Comparison of ENCODE assay signal across 23 cellular contexts in the genomic region with DNA sequence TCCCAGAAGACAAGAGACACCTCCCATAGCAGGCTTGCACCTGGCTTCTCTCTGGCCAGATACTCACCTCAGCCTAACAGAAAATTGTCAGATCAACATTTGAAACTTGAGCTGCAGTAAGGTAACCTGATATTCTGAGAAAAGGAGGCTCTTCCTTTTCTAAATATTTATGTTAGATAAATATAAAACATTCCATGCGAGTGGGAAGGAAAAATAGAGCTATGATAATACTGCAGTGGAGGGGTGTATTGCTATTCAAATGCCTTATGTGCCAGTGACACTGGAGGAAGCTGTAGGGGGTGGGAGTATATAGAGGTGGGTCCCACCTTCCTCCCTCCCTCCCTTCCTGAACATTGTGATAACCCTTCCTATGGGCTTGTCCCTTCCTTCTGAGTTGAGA.
DNase-seq lines count a peak whose midpoint lies in the region; ATAC-seq and TF ChIP-seq lines count a peak whose summit lies in the region.
"Had no signal": no experiment of that assay in that cellular context is flagged by ENCODE, and none has a peak within 500 bp of the region (broad histone marks: within the 10 kb centered on the region; RNA-seq: fewer than 3 reads in every experiment).

No MANE protein-coding gene starts in this region.

- no peaks in the 10 kb centered on the region for H3K36me3 ChIP-seq in GM23338 (ENCODE audit: insufficient read depth)
- H3K36me3 ChIP-seq: adrenal gland, colonic mucosa had no signal

- DNase-seq in DMS153 (lab: John Stamatoyannopoulos, UW): peak; percentile 27
- DNase-seq in GM23338 (ENCODE audit: low spot score): peak; percentile 24
- peak; percentile 63 for DNase-seq in NCI-H2171 treated with DMSO at 0.1 percent for 48 hours (lab: John Stamatoyannopoulos, UW)
- DNase-seq in WTC11 (ENCODE audit: low spot score): no peak
- DNase-seq in GM19238 (ENCODE audit: insufficient read length, low spot score): no peak
- DNase-seq: activated naive CD4-positive, alpha-beta T cell; activated T-cell treated with anti-CD3 and anti-CD28 coated beads, Interleukin-2, amount 50 U/mL, for 48 hours; adrenal gland; colonic mucosa; effector memory CD4-positive, alpha-beta T cell; foreskin keratinocyte; KBM-7; left colon; NK-92 treated with Interleukin-12 subunit alpha and Interleukin-12 subunit beta, amount 100 ng/mL, for 24 hours; psoas muscle; stimulated activated CD8-positive, alpha-beta memory T cell treated with anti-CD3 and anti-CD28 coated beads, Interleukin-4, amount 100 ng/mL, for 48 hours; trophoblast cell had no signal

- no peak overlapping the region for H3K4me3 ChIP-seq in GM23338
- H3K4me3 ChIP-seq: adrenal gland, colonic mucosa, psoas muscle had no signal

- H3K27ac Mint-ChIP-seq in GM23338: no peak overlapping the region
- H3K27ac Mint-ChIP-seq in WTC11: no peak overlapping the region
- H3K27ac Mint-ChIP-seq: CD14-positive monocyte; memory B cell; T-helper 1 cell treated with Interleukin-12 subunit alpha and Interleukin-12 subunit beta and Interleukin-4 antibody, amounts not matched to agents 30 μg/mL and 1 μg/mL, for 36 hours had no signal

- POLR2A ChIA-PET in WTC11 (lab: Charles Lee): no interaction called here

- H3K27me3 Mint-ChIP-seq in GM23338 (ENCODE audit: insufficient read depth, low read depth, poor library complexity) (peaks cover 5% of the 10 kb centered on the region), WTC11 (ENCODE audit: low read depth) (no peaks in the 10 kb centered on the region)
- H3K27me3 Mint-ChIP-seq: memory B cell had no signal

- H3K4me1 ChIP-seq in GM23338 (ENCODE audit: insufficient read depth): no peaks in the 10 kb centered on the region; the same call in 1 of the 2 replicates
- H3K4me1 ChIP-seq: adrenal gland, colonic mucosa, foreskin keratinocyte, psoas muscle had no signal

- no peak overlapping the region for H3K27ac ChIP-seq in GM23338 (ENCODE audit: low read depth)
- H3K27ac ChIP-seq: adrenal gland, colonic mucosa, foreskin keratinocyte, psoas muscle had no signal

- no peak overlapping the region for H3K4me2 ChIP-seq in GM23338

- TF ChIP-seq CTCF in GM23338 (conservative IDR thresholded peaks at IDR 0.05; ENCODE audit: low read depth in 2 of 2) (no peak), WTC11 (IDR thresholded peaks at IDR 0.05) (no peak)

- no peaks in the 10 kb centered on the region for H3K27me3 ChIP-seq in GM23338 (ENCODE audit: insufficient read depth)
- H3K27me3 ChIP-seq: adrenal gland, colonic mucosa, foreskin keratinocyte had no signal

- H4K20me1 ChIP-seq in GM23338 (replicated peaks; ENCODE audit: insufficient read depth): no peaks in the 10 kb centered on the region

- no peak overlapping the region for H2AFZ ChIP-seq in GM23338

- peak; percentile 59; the same call in 2 of the 3 replicates for ATAC-seq in GM23338
- ATAC-seq in WTC11: peak; percentile 39
- no peak for ATAC-seq in GM21737 (IDR thresholded peaks at IDR 0.05; ENCODE audit: unreplicated experiment)
- no peak for ATAC-seq in GM19397 (IDR thresholded peaks at IDR 0.05; ENCODE audit: unreplicated experiment)
- ATAC-seq: esophagus mucosa, foreskin keratinocyte, left colon, psoas muscle had no signal

- H3K9me2 ChIP-seq in GM23338 (ENCODE audit: insufficient read depth): no peaks in the 10 kb centered on the region

- H3K79me2 ChIP-seq in GM23338 (replicated peaks; ENCODE audit: insufficient read depth): no peaks in the 10 kb centered on the region

- no peaks in the 10 kb centered on the region for H3K36me3 Mint-ChIP-seq in GM23338 (ENCODE audit: low read depth)
- H3K36me3 Mint-ChIP-seq in WTC11: no peaks in the 10 kb centered on the region
- H3K36me3 Mint-ChIP-seq: CD14-positive monocyte, memory B cell had no signal

- CTCF ChIA-PET in WTC11 (lab: Charles Lee): no interaction called here

- H3K9me3 Mint-ChIP-seq in GM23338 (0 out of 3 replicates have a peak, but pooled peaks cover 2% of the 10 kb centered on the region), WTC11 (peaks cover 9% of the 10 kb centered on the region; the same call in 1 of the 2 replicates)
- H3K9me3 Mint-ChIP-seq: memory B cell; T-helper 1 cell treated with Interleukin-12 subunit alpha and Interleukin-12 subunit beta and Interleukin-4 antibody, amounts not matched to agents 30 μg/mL and 1 μg/mL, for 36 hours had no signal

- H3K4me3 Mint-ChIP-seq in GM23338 (no peak overlapping the region), WTC11 (no peak overlapping the region)
- H3K4me3 Mint-ChIP-seq: CD14-positive monocyte; memory B cell; T-helper 1 cell treated with Interleukin-12 subunit alpha and Interleukin-12 subunit beta and Interleukin-4 antibody, amounts not matched to agents 30 μg/mL and 1 μg/mL, for 36 hours had no signal

- H3K4me1 Mint-ChIP-seq in GM23338 (peaks cover 11% of the 10 kb centered on the region), WTC11 (peaks cover 22% of the 10 kb centered on the region)
- H3K4me1 Mint-ChIP-seq: CD14-positive monocyte, memory B cell had no signal

- H3F3A ChIP-seq in GM23338 (replicated peaks; ENCODE audit: low read depth): no peaks in the 10 kb centered on the region

TF ChIP-seq in GM23338, 12 proteins besides CTCF, POLR2A, EP300 and RAD21:
- TF ChIP-seq EZH2phosphoT487 (IDR thresholded peaks at IDR 0.05; ENCODE audit: unreplicated experiment): no peak

TF ChIP-seq in WTC11, 78 proteins besides CTCF, POLR2A, EP300 and RAD21 (continues in another document):
- TF ChIP-seq, protein P1, sequence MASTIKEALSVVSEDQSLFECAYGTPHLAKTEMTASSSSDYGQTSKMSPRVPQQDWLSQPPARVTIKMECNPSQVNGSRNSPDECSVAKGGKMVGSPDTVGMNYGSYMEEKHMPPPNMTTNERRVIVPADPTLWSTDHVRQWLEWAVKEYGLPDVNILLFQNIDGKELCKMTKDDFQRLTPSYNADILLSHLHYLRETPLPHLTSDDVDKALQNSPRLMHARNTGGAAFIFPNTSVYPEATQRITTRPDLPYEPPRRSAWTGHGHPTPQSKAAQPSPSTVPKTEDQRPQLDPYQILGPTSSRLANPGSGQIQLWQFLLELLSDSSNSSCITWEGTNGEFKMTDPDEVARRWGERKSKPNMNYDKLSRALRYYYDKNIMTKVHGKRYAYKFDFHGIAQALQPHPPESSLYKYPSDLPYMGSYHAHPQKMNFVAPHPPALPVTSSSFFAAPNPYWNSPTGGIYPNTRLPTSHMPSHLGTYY (CRISPR knock-in tag; IDR thresholded peaks at IDR 0.05): no peak
- TF ChIP-seq TEAD4 (CRISPR knock-in tag; IDR thresholded peaks at IDR 0.05): no peak
- no peak for TF ChIP-seq FOXJ3 (CRISPR knock-in tag; IDR thresholded peaks at IDR 0.05; ENCODE audit: borderline replicate concordance)
- TF ChIP-seq, protein P2, sequence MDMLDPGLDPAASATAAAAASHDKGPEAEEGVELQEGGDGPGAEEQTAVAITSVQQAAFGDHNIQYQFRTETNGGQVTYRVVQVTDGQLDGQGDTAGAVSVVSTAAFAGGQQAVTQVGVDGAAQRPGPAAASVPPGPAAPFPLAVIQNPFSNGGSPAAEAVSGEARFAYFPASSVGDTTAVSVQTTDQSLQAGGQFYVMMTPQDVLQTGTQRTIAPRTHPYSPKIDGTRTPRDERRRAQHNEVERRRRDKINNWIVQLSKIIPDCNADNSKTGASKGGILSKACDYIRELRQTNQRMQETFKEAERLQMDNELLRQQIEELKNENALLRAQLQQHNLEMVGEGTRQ (CRISPR knock-in tag; IDR thresholded peaks at IDR 0.05): no peak
- no peak for TF ChIP-seq GTF2I (CRISPR knock-in tag; conservative IDR thresholded peaks at IDR 0.05)
- TF ChIP-seq, protein P3, sequence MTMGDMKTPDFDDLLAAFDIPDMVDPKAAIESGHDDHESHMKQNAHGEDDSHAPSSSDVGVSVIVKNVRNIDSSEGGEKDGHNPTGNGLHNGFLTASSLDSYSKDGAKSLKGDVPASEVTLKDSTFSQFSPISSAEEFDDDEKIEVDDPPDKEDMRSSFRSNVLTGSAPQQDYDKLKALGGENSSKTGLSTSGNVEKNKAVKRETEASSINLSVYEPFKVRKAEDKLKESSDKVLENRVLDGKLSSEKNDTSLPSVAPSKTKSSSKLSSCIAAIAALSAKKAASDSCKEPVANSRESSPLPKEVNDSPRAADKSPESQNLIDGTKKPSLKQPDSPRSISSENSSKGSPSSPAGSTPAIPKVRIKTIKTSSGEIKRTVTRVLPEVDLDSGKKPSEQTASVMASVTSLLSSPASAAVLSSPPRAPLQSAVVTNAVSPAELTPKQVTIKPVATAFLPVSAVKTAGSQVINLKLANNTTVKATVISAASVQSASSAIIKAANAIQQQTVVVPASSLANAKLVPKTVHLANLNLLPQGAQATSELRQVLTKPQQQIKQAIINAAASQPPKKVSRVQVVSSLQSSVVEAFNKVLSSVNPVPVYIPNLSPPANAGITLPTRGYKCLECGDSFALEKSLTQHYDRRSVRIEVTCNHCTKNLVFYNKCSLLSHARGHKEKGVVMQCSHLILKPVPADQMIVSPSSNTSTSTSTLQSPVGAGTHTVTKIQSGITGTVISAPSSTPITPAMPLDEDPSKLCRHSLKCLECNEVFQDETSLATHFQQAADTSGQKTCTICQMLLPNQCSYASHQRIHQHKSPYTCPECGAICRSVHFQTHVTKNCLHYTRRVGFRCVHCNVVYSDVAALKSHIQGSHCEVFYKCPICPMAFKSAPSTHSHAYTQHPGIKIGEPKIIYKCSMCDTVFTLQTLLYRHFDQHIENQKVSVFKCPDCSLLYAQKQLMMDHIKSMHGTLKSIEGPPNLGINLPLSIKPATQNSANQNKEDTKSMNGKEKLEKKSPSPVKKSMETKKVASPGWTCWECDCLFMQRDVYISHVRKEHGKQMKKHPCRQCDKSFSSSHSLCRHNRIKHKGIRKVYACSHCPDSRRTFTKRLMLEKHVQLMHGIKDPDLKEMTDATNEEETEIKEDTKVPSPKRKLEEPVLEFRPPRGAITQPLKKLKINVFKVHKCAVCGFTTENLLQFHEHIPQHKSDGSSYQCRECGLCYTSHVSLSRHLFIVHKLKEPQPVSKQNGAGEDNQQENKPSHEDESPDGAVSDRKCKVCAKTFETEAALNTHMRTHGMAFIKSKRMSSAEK (CRISPR knock-in tag; IDR thresholded peaks at IDR 0.05; ENCODE audit: borderline replicate concordance): no peak
- no peak for TF ChIP-seq TCF7 (CRISPR knock-in tag; IDR thresholded peaks at IDR 0.05; ENCODE audit: low read depth)

Comparison
In these comparisons a context has a peak if more than half of its experiments do, and no peak if none do; other contexts are left out.
1. DNase-seq: peak in DMS153 (single experiment), GM23338 (single experiment) and NCI-H2171 treated with DMSO at 0.1 percent for 48 hours (single experiment); none in WTC11 (single experiment) and GM19238 (single experiment).
2. ATAC-seq: peak in GM23338 (single experiment) and WTC11 (single experiment); none in GM21737 (single experiment) and GM19397 (single experiment).